14 cellular contexts compared by ENCODE assay signal in genomic region chr10:77842652-77843212, GRCh38.
"Had no signal": no experiment of that assay in that cellular context is flagged by ENCODE, and none has a peak within 500 bp of the region (broad histone marks: within the 10 kb centered on the region; RNA-seq: fewer than 3 reads in every experiment).

No MANE protein-coding gene starts in this region.

- DNase-seq: activated CD4-positive, alpha-beta memory T cell treated with anti-CD3 and anti-CD28 coated beads for 36 hours; activated CD4-positive, alpha-beta T cell treated with anti-CD3 and anti-CD28 coated beads for 1 hour; activated CD8-positive, alpha-beta memory T cell treated with anti-CD3 and anti-CD28 coated beads, Interleukin-2, amount 10 ng/mL, durations not matched to agents 7 days and 5 days; activated naive CD4-positive, alpha-beta T cell treated with anti-CD3 and anti-CD28 coated beads, Interleukin-2, amount 50 U/mL, for 16 hours; activated T-cell treated with anti-CD3 and anti-CD28 coated beads, Interleukin-2, amount 50 U/mL, for 1 hour; hypothalamus; stimulated activated CD4-positive, alpha-beta T cell treated with anti-CD3 and anti-CD28 coated beads, Interleukin-12 subunit alpha, Interleukin-12 subunit beta, amount 100 ng/mL, for 4 hours; stimulated activated CD4-positive, alpha-beta T cell treated with anti-CD3 and anti-CD28 coated beads, Interleukin-2, amount 100 ng/mL, for 24 hours; T-cell; T1000 had no signal

- H3K4me3 ChIP-seq: tibial nerve, vagina had no signal

- H3K27ac ChIP-seq: tibial nerve, vagina had no signal

- H3K27me3 Mint-ChIP-seq: activated CD4-positive, alpha-beta memory T cell treated with anti-CD3 and anti-CD28 coated beads for 36 hours; activated CD8-positive, alpha-beta memory T cell treated with anti-CD3 and anti-CD28 coated beads, Interleukin-2, amount 10 ng/mL, durations not matched to agents 7 days and 5 days; stimulated activated memory B cell treated with anti-CD40 and anti-IgM and Interleukin-4, amounts not matched to agents 10 μg/mL and 1 μg/mL and 100 μg/mL, for 72 hours had no signal

- H3K9me3 Mint-ChIP-seq: activated CD4-positive, alpha-beta memory T cell treated with anti-CD3 and anti-CD28 coated beads for 36 hours; stimulated activated memory B cell treated with anti-CD40 and anti-IgM and Interleukin-4, amounts not matched to agents 10 μg/mL and 1 μg/mL and 100 μg/mL, for 72 hours; T-cell had no signal

- H3K9me3 ChIP-seq: tibial nerve, vagina had no signal

- H3K4me3 Mint-ChIP-seq: activated CD4-positive, alpha-beta memory T cell treated with anti-CD3 and anti-CD28 coated beads for 36 hours; activated CD8-positive, alpha-beta memory T cell treated with anti-CD3 and anti-CD28 coated beads, Interleukin-2, amount 10 ng/mL, durations not matched to agents 7 days and 5 days; stimulated activated memory B cell treated with anti-CD40 and anti-IgM and Interleukin-4, amounts not matched to agents 10 μg/mL and 1 μg/mL and 100 μg/mL, for 72 hours; T-cell had no signal

- H3K27me3 ChIP-seq: tibial nerve, vagina had no signal

- H3K36me3 Mint-ChIP-seq: activated CD4-positive, alpha-beta memory T cell treated with anti-CD3 and anti-CD28 coated beads for 36 hours; activated CD8-positive, alpha-beta memory T cell treated with anti-CD3 and anti-CD28 coated beads, Interleukin-2, amount 10 ng/mL, durations not matched to agents 7 days and 5 days; stimulated activated memory B cell treated with anti-CD40 and anti-IgM and Interleukin-4, amounts not matched to agents 10 μg/mL and 1 μg/mL and 100 μg/mL, for 72 hours; T-cell had no signal

- H3K27ac Mint-ChIP-seq: activated CD4-positive, alpha-beta memory T cell treated with anti-CD3 and anti-CD28 coated beads for 36 hours; activated CD8-positive, alpha-beta memory T cell treated with anti-CD3 and anti-CD28 coated beads, Interleukin-2, amount 10 ng/mL, durations not matched to agents 7 days and 5 days; stimulated activated memory B cell treated with anti-CD40 and anti-IgM and Interleukin-4, amounts not matched to agents 10 μg/mL and 1 μg/mL and 100 μg/mL, for 72 hours; T-cell had no signal

- H3K4me1 Mint-ChIP-seq: activated CD8-positive, alpha-beta memory T cell treated with anti-CD3 and anti-CD28 coated beads, Interleukin-2, amount 10 ng/mL, durations not matched to agents 7 days and 5 days had no signal

- ATAC-seq: activated CD8-positive, alpha-beta memory T cell treated with anti-CD3 and anti-CD28 coated beads, Interleukin-2, amount 10 ng/mL, durations not matched to agents 7 days and 5 days; esophagus mucosa; stimulated activated memory B cell treated with anti-CD40 and anti-IgM and Interleukin-4, amounts not matched to agents 10 μg/mL and 1 μg/mL and 100 μg/mL, for 72 hours; T-cell had no signal
